9 cellular contexts compared by ENCODE assay signal in genomic region chr17:29155235-29155965, GRCh38. TPM values are rescaled to one million over a fixed set of nuclear protein-coding genes. Genes with fewer than 3 reads are reported as not detected.
DNase-seq lines count a peak whose midpoint lies in the region; ATAC-seq and TF ChIP-seq lines count a peak whose summit lies in the region.
"Had no signal": no experiment of that assay in that cellular context is flagged by ENCODE, and none has a peak within 500 bp of the region (broad histone marks: within the 10 kb centered on the region; RNA-seq: fewer than 3 reads in every experiment).

No MANE protein-coding gene starts in this region.

- peak overlapping the region; percentile 44 for H3K27ac ChIP-seq in effector memory CD4-positive, alpha-beta T cell (ENCODE audit: insufficient read depth, low read length, poor library complexity, severe bottlenecking)
- H3K27ac ChIP-seq: VCaP had no signal

- H3K36me3 ChIP-seq in effector memory CD4-positive, alpha-beta T cell (ENCODE audit: control insufficient read depth, insufficient read depth, low read length) = no peaks in the 10 kb centered on the region

- TF ChIP-seq CTCF in omental fat pad (IDR thresholded peaks at IDR 0.05) = no peak

- peak; percentile 55 for ATAC-seq in Right ventricle myocardium inferior
- peak; percentile 88 for ATAC-seq in omental fat pad (ENCODE audit: low FRiP score)
- no peak for ATAC-seq in HG02610 (IDR thresholded peaks at IDR 0.05; ENCODE audit: unreplicated experiment)

- H3K4me3 ChIP-seq in effector memory CD4-positive, alpha-beta T cell (ENCODE audit: insufficient read depth, low read depth, low read length, poor library complexity, severe bottlenecking) = no peak overlapping the region

- no peaks in the 10 kb centered on the region for H3K27me3 ChIP-seq in effector memory CD4-positive, alpha-beta T cell (replicated peaks; ENCODE audit: control insufficient read depth, insufficient read depth, low read length, poor library complexity, severe bottlenecking)

- peaks cover 24% of the 10 kb centered on the region for H3K4me1 ChIP-seq in effector memory CD4-positive, alpha-beta T cell (ENCODE audit: control insufficient read depth, insufficient read depth, low read length, poor library complexity, severe bottlenecking)

- DNase-seq in Right ventricle myocardium inferior (ENCODE audit: missing footprints) = no peak
- DNase-seq in cardiac septum (ENCODE audit: low spot score) = no peak
- DNase-seq in activated CD4-positive, alpha-beta T cell treated with anti-CD3 and anti-CD28 coated beads, Interleukin-2, amount 50 U/mL, for 1 hour = peak; percentile 43
- DNase-seq in effector memory CD4-positive, alpha-beta T cell = peak in 1 of 3 donors; percentile 37
- no peak for DNase-seq in omental fat pad (ENCODE audit: low spot score)
- DNase-seq in NCI-H2196 (lab: John Stamatoyannopoulos, UW; ENCODE audit: unreplicated experiment) = no peak
- DNase-seq in NCI-H345 (lab: John Stamatoyannopoulos, UW) = no peak

- no peaks in the 10 kb centered on the region for H3K9me3 ChIP-seq in effector memory CD4-positive, alpha-beta T cell (ENCODE audit: control insufficient read depth, low read length)

- intact Hi-C loops in Right ventricle myocardium inferior (cut with DNase I) = no loop called here
- intact Hi-C loops in cardiac septum (cut with DNase I) = no loop called here

RNA-seq across cellular contexts. Expression of gene MYO18A, which starts 24.8 kb away (rescaled TPM):
- total RNA-seq in Right ventricle myocardium inferior (373 TPM), cardiac septum (317 TPM), omental fat pad (10 to 100 TPM; 33.1 to 99.0 (median 50.6) TPM)
